Comparison of ENCODE assay signal across 29 cellular contexts in the genomic region with DNA sequence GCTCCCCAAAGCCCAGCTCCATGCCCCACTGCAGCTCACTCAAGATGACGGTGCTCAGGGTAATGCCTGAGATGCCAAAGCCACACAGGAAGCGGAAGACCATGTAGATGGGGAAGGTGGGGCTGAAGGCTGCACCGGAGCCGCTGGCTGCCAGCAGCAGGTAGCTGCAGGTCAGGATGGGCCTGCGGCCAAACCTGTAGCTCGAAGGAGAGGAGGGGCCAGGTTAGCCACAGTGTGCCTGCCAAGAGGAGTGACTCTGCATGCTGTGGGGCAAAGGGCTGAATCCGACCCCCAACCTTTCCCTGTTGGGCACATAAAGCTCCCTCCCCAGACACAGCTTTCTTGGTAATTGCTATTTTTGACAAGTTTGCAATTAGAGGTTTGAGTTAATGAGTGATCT. TPM values are rescaled to one million over a fixed set of nuclear protein-coding genes. Genes with fewer than 3 reads are reported as not detected.
DNase-seq lines count a peak whose midpoint lies in the region; ATAC-seq, FAIRE-seq and TF ChIP-seq lines count a peak whose summit lies in the region.
"Had no signal": no experiment of that assay in that cellular context is flagged by ENCODE, and none has a peak within 500 bp of the region (broad histone marks: within the 10 kb centered on the region; RNA-seq: fewer than 3 reads in every experiment).

No MANE protein-coding gene starts in this region.

- TF ChIP-seq RAD21 in H1 (IDR thresholded peaks at IDR 0.05 in 1 of 2, conservative IDR thresholded peaks at IDR 0.05 in 1 of 2; ENCODE audit: low read depth in 2 of 2, low read length in 2 of 2), result no peak

- H2BK120ac ChIP-seq in H1 (replicated peaks; ENCODE audit: low read depth, low read length), result no peak overlapping the region

- no peak overlapping the region for H2AFZ ChIP-seq in PC-3 (ENCODE audit: low read length)
- H2AFZ ChIP-seq in H1 (ENCODE audit: low read length), result 0 out of 2 replicates have a peak overlapping the region, but pooled peaks have one; percentile 52

- H2BK15ac ChIP-seq in H1 (ENCODE audit: low read length), result no peak overlapping the region

- H3K9ac ChIP-seq in PC-3 (ENCODE audit: low read length) (no peak overlapping the region), H1 (replicated peaks in 1 of 4; ENCODE audit: extremely low read depth in 1 of 4, low read depth in 3 of 4, low read length in 3 of 4) (no peak overlapping the region)
- H3K9ac ChIP-seq: BLaER1 had no signal

- no peaks in the 10 kb centered on the region for H3K4me1 Mint-ChIP-seq in Calu3 (ENCODE audit: low read depth, unreplicated experiment)
- H3K4me1 Mint-ChIP-seq: nephron progenitor cell had no signal

- H3K36me3 ChIP-seq in PC-3 (ENCODE audit: low read depth, low read length) (no peaks in the 10 kb centered on the region), H1 (ENCODE audit: control insufficient read depth in 2 of 4, insufficient read depth in 4 of 4, low read length in 3 of 4) (no peaks in the 10 kb centered on the region)
- H3K36me3 ChIP-seq: BLaER1, heart left ventricle, ovary, right atrium auricular region, transverse colon had no signal

- CTCF ChIA-PET in Calu3 (lab: Charles Lee), result interaction anchor here (0.6 to 1.9 kb wide), 3 partner anchors 25 to 240 kb away, joined by 4 to 7 read pairs (median 5); no protein-coding TSS in a partner anchor
- CTCF ChIA-PET in PC-3 (lab: Charles Lee), result no interaction called here
- CTCF ChIA-PET in H1 (lab: Charles Lee; ENCODE audit: partially characterized antibody), result interaction anchor here (0.6 to 13.8 kb wide), 8 partner anchors 8 to 143 kb away, joined by 3 to 132 read pairs (median 6); no protein-coding TSS in a partner anchor

- no peak overlapping the region for H3K4me2 ChIP-seq in PC-3 (ENCODE audit: low read length)
- no peak overlapping the region for H3K4me2 ChIP-seq in H1 (ENCODE audit: insufficient read depth in 1 of 2, low read depth in 2 of 2, low read length in 2 of 2)
- H3K4me2 ChIP-seq: BLaER1 had no signal

- H4K91ac ChIP-seq in H1 (replicated peaks; ENCODE audit: insufficient read length, low read length), result no peak overlapping the region

- H3K9me3 ChIP-seq in PC-3 (ENCODE audit: low read length) (no peaks in the 10 kb centered on the region), H1 (ENCODE audit: insufficient read depth in 2 of 2, low read depth in 1 of 2, low read length in 1 of 2) (no peaks in the 10 kb centered on the region)
- H3K9me3 ChIP-seq: BLaER1, heart left ventricle, ovary, right atrium auricular region, transverse colon had no signal

- H3K27ac Mint-ChIP-seq in Calu3 (ENCODE audit: unreplicated experiment), result no peak overlapping the region
- H3K27ac Mint-ChIP-seq: activated T-cell treated with anti-CD3 and anti-CD28 coated beads, Interleukin-2, amount 50 U/mL, for 72 hours; nephron progenitor cell had no signal

- H3K27ac ChIP-seq in PC-3 (ENCODE audit: low read length), result no peak overlapping the region
- no peak overlapping the region for H3K27ac ChIP-seq in H1 (ENCODE audit: low read depth, low read length)
- H3K27ac ChIP-seq: BLaER1, heart left ventricle, ovary, right atrium auricular region, transverse colon had no signal

- DNase-seq in Calu3 (peak; percentile 42), PC-3 (peak; percentile 24), H1 (ENCODE audit: low read depth in 1 of 2, low spot score in 2 of 2) (no peak), mucosa of gallbladder (ENCODE audit: low spot score) (peak; percentile 69), NCI-H2227 (lab: John Stamatoyannopoulos, UW; ENCODE audit: unreplicated experiment) (no peak)
- DNase-seq: activated CD4-positive, alpha-beta T cell treated with anti-CD3 and anti-CD28 coated beads for 48 hours; activated naive CD4-positive, alpha-beta T cell; activated T-cell treated with anti-CD3 and anti-CD28 coated beads, Interleukin-2, amount 50 U/mL, for 72 hours; amniotic stem cell; foreskin fibroblast; heart left ventricle; IMR-90; NCI-H1092 treated with DMSO at 0.1 percent for 48 hours; NCI-H187 treated with DMSO at 0.1 percent for 48 hours; NCI-H226; nephron progenitor cell; ovary; Right ventricle myocardium superior; stimulated activated CD4-positive, alpha-beta T cell treated with anti-CD3 and anti-CD28 coated beads, Interleukin-2, amount 100 ng/mL, for 24 hours; transverse colon had no signal

- POLR2A ChIA-PET in PC-3 (lab: Charles Lee; ENCODE audit: unreplicated experiment), result no interaction called here
- POLR2A ChIA-PET in H1 (lab: Charles Lee; ENCODE audit: partially characterized antibody), result interaction anchor here (0.8 to 1.0 kb wide), 2 partner anchors 10 to 194 kb away, joined by 3 read pairs; no protein-coding TSS in a partner anchor

- H3K23me2 ChIP-seq in H1 (ENCODE audit: low read depth, low read length), result no peaks in the 10 kb centered on the region

- intact Hi-C loops in Calu3 (cut with micrococcal nuclease; ENCODE audit: unreplicated experiment) (no loop called here), PC-3 (cut with micrococcal nuclease) (no loop called here)

- BruUV-seq in Calu3 (replicated peaks; lab: Mats Ljungman, UMichigan) (no TSS peak), PC-3 (replicated peaks; lab: Mats Ljungman, UMichigan) (no TSS peak)

- H3K23ac ChIP-seq in H1 (ENCODE audit: insufficient read length), result no peak overlapping the region

- FAIRE-seq in H1 (lab: Jason Lieb, UNC), result no peak
- FAIRE-seq: G401.6 had no signal

- no peaks in the 10 kb centered on the region for H3K9me2 ChIP-seq in PC-3 (replicated peaks; ENCODE audit: low read length)

- no peak overlapping the region for H3K18ac ChIP-seq in H1 (ENCODE audit: extremely low read depth, low read length)

- H3K4me1 ChIP-seq in PC-3 (ENCODE audit: insufficient read depth, low read length) (no peaks in the 10 kb centered on the region), H1 (replicated peaks in 1 of 4; ENCODE audit: control insufficient read depth in 3 of 4, insufficient read depth in 4 of 4, low read length in 3 of 4) (no peaks in the 10 kb centered on the region; a peak in 1 of 7 replicates)
- H3K4me1 ChIP-seq: BLaER1, heart left ventricle, right atrium auricular region, transverse colon had no signal

- no peaks in the 10 kb centered on the region for H3K79me1 ChIP-seq in H1 (ENCODE audit: low read depth, low read length)

- H4K20me1 ChIP-seq in PC-3 (ENCODE audit: low read length) (no peaks in the 10 kb centered on the region), H1 (replicated peaks in 1 of 2; ENCODE audit: control insufficient read depth in 1 of 2, insufficient read depth in 2 of 2, low read length in 2 of 2) (no peaks in the 10 kb centered on the region)
- H4K20me1 ChIP-seq: BLaER1 had no signal

- no peak overlapping the region for H2AK5ac ChIP-seq in H1 (ENCODE audit: low read depth, low read length)

- no peak overlapping the region for H3K56ac ChIP-seq in H1 (replicated peaks; ENCODE audit: insufficient read length, low read depth, low read length)

- H3K79me2 ChIP-seq in PC-3 (ENCODE audit: low read length), result no peaks in the 10 kb centered on the region
- H3K79me2 ChIP-seq in H1 (ENCODE audit: control insufficient read depth in 1 of 2, insufficient read depth in 2 of 2, low read length in 2 of 2), result no peaks in the 10 kb centered on the region

- TF ChIP-seq CTCF in Calu3 (IDR thresholded peaks at IDR 0.05; ENCODE audit: unreplicated experiment) (no peak), PC-3 (conservative IDR thresholded peaks at IDR 0.05; ENCODE audit: low read depth, low read length) (no peak), H1 (IDR thresholded peaks at IDR 0.05; ENCODE audit: control extremely low read depth in 1 of 3, insufficient read depth in 1 of 3, low read depth in 1 of 3, low read length in 3 of 3) (no peak)

- no peak for TF ChIP-seq POLR2A in H1 (IDR thresholded peaks at IDR 0.05; ENCODE audit: control extremely low read depth in 1 of 2, low read depth in 2 of 2, low read length in 2 of 2)

- no peaks in the 10 kb centered on the region for H3K9me3 Mint-ChIP-seq in Calu3 (ENCODE audit: low read depth, unreplicated experiment)
- H3K9me3 Mint-ChIP-seq: activated T-cell treated with anti-CD3 and anti-CD28 coated beads, Interleukin-2, amount 50 U/mL, for 72 hours; nephron progenitor cell had no signal

- H3K36me3 Mint-ChIP-seq in Calu3 (ENCODE audit: insufficient read depth, unreplicated experiment), result no peaks in the 10 kb centered on the region

- H2BK12ac ChIP-seq in H1 (ENCODE audit: low read depth, low read length), result no peak overlapping the region

- ATAC-seq in PC-3 (no peak), GM21381 (IDR thresholded peaks at IDR 0.05; ENCODE audit: unreplicated experiment) (no peak), GM21528 (IDR thresholded peaks at IDR 0.05; ENCODE audit: low FRiP score, unreplicated experiment) (no peak)
- ATAC-seq: activated T-cell treated with anti-CD3 and anti-CD28 coated beads, Interleukin-2, amount 50 U/mL, for 72 hours; heart left ventricle had no signal

- WGBS in H1 (ENCODE audit: extremely low coverage in 1 of 2, insufficient coverage in 1 of 2, insufficient read length in 1 of 2, insufficient replicate concordance in 2 of 2, low coverage in 1 of 2, low lambda C conversion rate in 2 of 2, missing lambda C conversion rate in 1 of 2), 2 experiments, result 82% methylated on average over 7 of the region's 7 CpGs; no CpG with 5 or more reads in 1 of the 2 experiments

- no peak for TF ChIP-seq EP300 in H1 (IDR thresholded peaks at IDR 0.05; ENCODE audit: borderline replicate concordance in 1 of 2, low read depth in 2 of 2, low read length in 2 of 2)

- H3K4me3 ChIP-seq in PC-3 (ENCODE audit: low read length) (no peak overlapping the region), H1 (ENCODE audit: extremely low read depth in 1 of 4, insufficient read depth in 2 of 4, low read depth in 3 of 4, low read length in 4 of 4) (no peak overlapping the region)
- H3K4me3 ChIP-seq: BLaER1, heart left ventricle, lung, ovary, right atrium auricular region, transverse colon had no signal

- no peak overlapping the region for H3K14ac ChIP-seq in H1 (ENCODE audit: insufficient read length)

- no peak overlapping the region for H3K4ac ChIP-seq in H1 (replicated peaks; ENCODE audit: insufficient read length, low read depth, low read length)

- no peak overlapping the region for H4K5ac ChIP-seq in H1 (ENCODE audit: insufficient read length, low read depth, low read length)

- no peak overlapping the region for H3K4me3 Mint-ChIP-seq in Calu3 (ENCODE audit: low read depth, unreplicated experiment)
- H3K4me3 Mint-ChIP-seq: activated T-cell treated with anti-CD3 and anti-CD28 coated beads, Interleukin-2, amount 50 U/mL, for 72 hours; nephron progenitor cell had no signal

- H2BK20ac ChIP-seq in H1 (ENCODE audit: low read length), result no peak overlapping the region

- H3F3A ChIP-seq in PC-3 (ENCODE audit: low read length, unreplicated experiment), result no peaks in the 10 kb centered on the region

- H3K27me3 ChIP-seq in PC-3 (ENCODE audit: low read length) (peaks cover 36% of the 10 kb centered on the region), H1 (replicated peaks in 1 of 4; ENCODE audit: control insufficient read depth in 3 of 4, extremely low read depth in 1 of 4, insufficient read depth in 3 of 4, low read length in 3 of 4) (no peaks in the 10 kb centered on the region)
- H3K27me3 ChIP-seq: BLaER1, ovary, right atrium auricular region, transverse colon had no signal

- H4K8ac ChIP-seq in H1 (ENCODE audit: extremely low read depth, insufficient read depth, low read length), result no peak overlapping the region

- peaks cover 65% of the 10 kb centered on the region for H3K27me3 Mint-ChIP-seq in Calu3 (ENCODE audit: unreplicated experiment)

- no peak overlapping the region for H2BK5ac ChIP-seq in H1 (ENCODE audit: low read depth, low read length)

RNA-seq across cellular contexts. Expression of gene SLC22A6, which starts 14.9 kb away (rescaled TPM):
- total RNA-seq in Calu3 (2022), result not detected in 2 replicates
- not detected in 2 replicates for total RNA-seq in PC-3 (2014; rRNA removed)
- total RNA-seq in H1 (2021; fragmentation: NEBNext Ultra II Directional; extraction: Animal tissue kit (Norgen Biotek cat#: 25700)), result not detected in 2 replicates
- polyA plus RNA-seq in H1 (2011; rRNA removed), result not detected in 2 replicates
- polyA plus RNA-seq in H1 (2011; cell fraction: cytosol; rRNA removed), result not detected
- polyA plus RNA-seq in H1 (2011; cell fraction: nucleus; rRNA removed), result not detected
- polyA plus RNA-seq in H1 (2012, experiment 1 of 2), result not detected in 4 replicates
- not detected for polyA plus RNA-seq in H1 (2012, experiment 2 of 2)
- polyA plus RNA-seq in H1 (2013, experiment 1 of 2), result not detected
- polyA plus RNA-seq in H1 (2013, experiment 2 of 2), result not detected
- polyA minus RNA-seq in H1 (2011; rRNA and poly(A)+ RNA removed), result not detected in 2 replicates
- not detected for polyA minus RNA-seq in H1 (2011; cell fraction: cytosol; rRNA and poly(A)+ RNA removed)
- not detected for polyA minus RNA-seq in H1 (2011; cell fraction: nucleus; rRNA and poly(A)+ RNA removed)
- not detected for total RNA-seq in mucosa of gallbladder
- total RNA-seq: activated T-cell treated with anti-CD3 and anti-CD28 coated beads, Interleukin-2, amount 50 U/mL, for 72 hours; heart left ventricle; IMR-90; kidney epithelial cell; lung; OCI-LY7; ovary; right atrium auricular region; Right ventricle myocardium superior; transverse colon had no signal
- polyA plus RNA-seq: esophagus, heart left ventricle, IMR-90, lung, ovary had no signal

RNA-seq across cellular contexts. Expression of gene SLC22A8, which starts 16.0 kb away (rescaled TPM):
- not detected in 2 replicates for total RNA-seq in Calu3 (2022)
- total RNA-seq in PC-3 (2014; rRNA removed), result not detected in 2 replicates
- total RNA-seq in H1 (2021; fragmentation: NEBNext Ultra II Directional; extraction: Animal tissue kit (Norgen Biotek cat#: 25700)), result not detected in 2 replicates
- not detected in 2 replicates for polyA plus RNA-seq in H1 (2011; rRNA removed)
- not detected for polyA plus RNA-seq in H1 (2011; cell fraction: cytosol; rRNA removed)
- not detected for polyA plus RNA-seq in H1 (2011; cell fraction: nucleus; rRNA removed)
- polyA plus RNA-seq in H1 (2012, experiment 1 of 2), result not detected in 4 replicates
- polyA plus RNA-seq in H1 (2012, experiment 2 of 2), result not detected
- polyA plus RNA-seq in H1 (2013, experiment 1 of 2), result not detected
- not detected for polyA plus RNA-seq in H1 (2013, experiment 2 of 2)
- not detected in 2 replicates for polyA minus RNA-seq in H1 (2011; rRNA and poly(A)+ RNA removed)
- polyA minus RNA-seq in H1 (2011; cell fraction: cytosol; rRNA and poly(A)+ RNA removed), result not detected
- not detected for polyA minus RNA-seq in H1 (2011; cell fraction: nucleus; rRNA and poly(A)+ RNA removed)
- not detected for total RNA-seq in mucosa of gallbladder
- total RNA-seq: activated T-cell treated with anti-CD3 and anti-CD28 coated beads, Interleukin-2, amount 50 U/mL, for 72 hours; heart left ventricle; IMR-90; kidney epithelial cell; lung; OCI-LY7; right atrium auricular region; Right ventricle myocardium superior; transverse colon had no signal
- polyA plus RNA-seq: esophagus, heart left ventricle, IMR-90, lung, ovary had no signal

Comparison
In these comparisons a context has a peak if more than half of its experiments do, and no peak if none do; other contexts are left out.
1. DNase-seq: peak in Calu3 (single experiment), PC-3 (single experiment) and mucosa of gallbladder (single experiment); none in H1 (0 of 2) and NCI-H2227 (single experiment).